1 cellular context compared by ENCODE assay signal in genomic region chr15:32763295-32763694, GRCh38.
TF ChIP-seq lines count a peak whose summit lies in the region.

No MANE protein-coding gene starts in this region.

TF ChIP-seq in SK-N-SH, 30 proteins besides CTCF, POLR2A, EP300 and RAD21 (continued from another document):
- TF ChIP-seq IRF3 (IDR thresholded peaks at IDR 0.05; ENCODE audit: low read depth, low read length) (no peak), NRF1 (IDR thresholded peaks at IDR 0.05; ENCODE audit: low read depth, low read length) (no peak), RCOR1 (IDR thresholded peaks at IDR 0.05; ENCODE audit: low read length) (no peak), TEAD4 (IDR thresholded peaks at IDR 0.05; ENCODE audit: borderline replicate concordance, insufficient read depth) (no peak), MAX (IDR thresholded peaks at IDR 0.05; ENCODE audit: low read depth) (no peak), SIN3A (IDR thresholded peaks at IDR 0.05; ENCODE audit: borderline replicate concordance, low read depth, low read length) (no peak), CHD2 (IDR thresholded peaks at IDR 0.05; ENCODE audit: low read length, partially characterized antibody) (no peak), RFX5 (IDR thresholded peaks at IDR 0.05; ENCODE audit: low read length) (no peak), USF1 (IDR thresholded peaks at IDR 0.05; ENCODE audit: borderline replicate concordance, low read depth) (no peak), GABPA (IDR thresholded peaks at IDR 0.05; ENCODE audit: low read depth) (no peak), PBX3 (IDR thresholded peaks at IDR 0.05) (no peak)
